ENCODE assay signal across 1 cellular context in the genomic region with DNA sequence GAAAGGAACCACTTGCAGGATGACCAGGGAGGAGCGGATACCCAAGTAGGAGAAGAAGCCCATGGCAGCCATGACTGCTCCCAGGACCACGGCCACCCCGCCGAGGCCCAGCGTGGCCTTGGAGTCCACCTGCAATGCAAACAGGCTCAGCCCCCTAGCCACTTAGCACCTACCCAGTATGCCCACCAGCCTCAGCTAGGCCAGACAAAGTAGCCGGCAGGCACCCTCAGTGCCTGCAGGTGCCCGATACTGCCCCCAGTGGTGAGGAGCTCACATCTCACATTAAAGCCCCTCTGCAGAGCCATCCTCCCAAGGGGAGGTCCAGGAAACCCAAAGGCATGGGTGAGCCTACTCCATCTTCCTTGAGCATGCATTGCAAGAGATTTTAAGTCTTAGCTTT.
TF ChIP-seq lines count a peak whose summit lies in the region.

No MANE protein-coding gene starts in this region.

TF ChIP-seq in liver, 16 proteins besides CTCF, POLR2A, EP300 and RAD21 (continued from another document):
- TF ChIP-seq, protein P1, sequence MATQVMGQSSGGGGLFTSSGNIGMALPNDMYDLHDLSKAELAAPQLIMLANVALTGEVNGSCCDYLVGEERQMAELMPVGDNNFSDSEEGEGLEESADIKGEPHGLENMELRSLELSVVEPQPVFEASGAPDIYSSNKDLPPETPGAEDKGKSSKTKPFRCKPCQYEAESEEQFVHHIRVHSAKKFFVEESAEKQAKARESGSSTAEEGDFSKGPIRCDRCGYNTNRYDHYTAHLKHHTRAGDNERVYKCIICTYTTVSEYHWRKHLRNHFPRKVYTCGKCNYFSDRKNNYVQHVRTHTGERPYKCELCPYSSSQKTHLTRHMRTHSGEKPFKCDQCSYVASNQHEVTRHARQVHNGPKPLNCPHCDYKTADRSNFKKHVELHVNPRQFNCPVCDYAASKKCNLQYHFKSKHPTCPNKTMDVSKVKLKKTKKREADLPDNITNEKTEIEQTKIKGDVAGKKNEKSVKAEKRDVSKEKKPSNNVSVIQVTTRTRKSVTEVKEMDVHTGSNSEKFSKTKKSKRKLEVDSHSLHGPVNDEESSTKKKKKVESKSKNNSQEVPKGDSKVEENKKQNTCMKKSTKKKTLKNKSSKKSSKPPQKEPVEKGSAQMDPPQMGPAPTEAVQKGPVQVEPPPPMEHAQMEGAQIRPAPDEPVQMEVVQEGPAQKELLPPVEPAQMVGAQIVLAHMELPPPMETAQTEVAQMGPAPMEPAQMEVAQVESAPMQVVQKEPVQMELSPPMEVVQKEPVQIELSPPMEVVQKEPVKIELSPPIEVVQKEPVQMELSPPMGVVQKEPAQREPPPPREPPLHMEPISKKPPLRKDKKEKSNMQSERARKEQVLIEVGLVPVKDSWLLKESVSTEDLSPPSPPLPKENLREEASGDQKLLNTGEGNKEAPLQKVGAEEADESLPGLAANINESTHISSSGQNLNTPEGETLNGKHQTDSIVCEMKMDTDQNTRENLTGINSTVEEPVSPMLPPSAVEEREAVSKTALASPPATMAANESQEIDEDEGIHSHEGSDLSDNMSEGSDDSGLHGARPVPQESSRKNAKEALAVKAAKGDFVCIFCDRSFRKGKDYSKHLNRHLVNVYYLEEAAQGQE (IDR thresholded peaks at IDR 0.05), result no peak
- TF ChIP-seq TAF1 (conservative IDR thresholded peaks at IDR 0.05) (no peak), ATF3 (IDR thresholded peaks at IDR 0.05) (no peak), MAX (IDR thresholded peaks at IDR 0.05) (no peak), EGR1 (IDR thresholded peaks at IDR 0.05; ENCODE audit: low read depth in 2 of 2) (no peak), HNF4G (IDR thresholded peaks at IDR 0.05) (no peak), ZBTB33 (IDR thresholded peaks at IDR 0.05) (no peak), RXRA (IDR thresholded peaks at IDR 0.05) (no peak), JUND (IDR thresholded peaks at IDR 0.05) (no peak), GABPA (IDR thresholded peaks at IDR 0.05 in 1 of 2, conservative IDR thresholded peaks at IDR 0.05 in 1 of 2) (no peak), YY1 (IDR thresholded peaks at IDR 0.05) (no peak), FOXA2 (IDR thresholded peaks at IDR 0.05) (no peak)
